Comparison of ENCODE assay signal across 18 cellular contexts in the genomic region with DNA sequence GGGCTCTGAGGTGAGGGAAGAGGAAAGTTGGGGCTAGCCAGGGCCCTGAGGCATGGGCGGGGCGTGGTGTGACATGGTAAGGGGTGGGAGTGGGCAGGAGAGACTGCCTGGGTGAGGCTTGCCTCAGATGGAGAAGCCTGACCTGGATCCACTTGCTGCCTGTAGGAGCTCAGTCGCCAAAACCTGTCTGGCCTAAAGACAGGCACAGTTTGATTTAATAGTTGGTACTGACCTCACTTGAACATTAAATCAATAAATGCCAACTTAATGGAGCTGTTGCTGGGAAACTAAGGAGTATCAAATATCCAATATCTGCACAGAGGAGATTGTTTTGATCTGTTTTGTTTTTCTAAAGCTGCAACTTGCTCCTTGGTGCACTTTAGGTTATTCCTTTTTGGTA.
"Had no signal": no experiment of that assay in that cellular context is flagged by ENCODE, and none has a peak within 500 bp of the region (broad histone marks: within the 10 kb centered on the region; RNA-seq: fewer than 3 reads in every experiment).

No MANE protein-coding gene starts in this region.

- H3K9me3 Mint-ChIP-seq: memory B cell, nephron progenitor cell had no signal

- H3K27me3 Mint-ChIP-seq: memory B cell; naive thymus-derived CD4-positive, alpha-beta T cell had no signal

- H3K27ac ChIP-seq: heart left ventricle, left ventricle myocardium inferior, lower lobe of right lung, suprapubic skin, thyroid gland, upper lobe of left lung, uterus had no signal

- DNase-seq: effector memory CD4-positive, alpha-beta T cell; heart left ventricle; hypothalamus; islet precursor cell; left ventricle myocardium inferior; lower lobe of right lung; naive thymus-derived CD4-positive, alpha-beta T cell; nephron progenitor cell; right cardiac atrium; small intestine; stimulated activated CD4-positive, alpha-beta T cell treated with anti-CD3 and anti-CD28 coated beads, Interleukin-12 subunit alpha, Interleukin-12 subunit beta, amount 100 ng/mL, for 4 hours; stimulated activated naive CD4-positive, alpha-beta T cell treated with Interleukin-2 at 50 U/mL for 16 hours; thyroid gland; uterus had no signal

- H3K27ac Mint-ChIP-seq: memory B cell; naive thymus-derived CD4-positive, alpha-beta T cell; nephron progenitor cell had no signal

- H3K4me3 ChIP-seq: heart left ventricle, left ventricle myocardium inferior, lower lobe of right lung, suprapubic skin, thyroid gland, upper lobe of left lung, uterus had no signal

- H3K4me1 ChIP-seq: heart left ventricle, left ventricle myocardium inferior, lower lobe of right lung, suprapubic skin, upper lobe of left lung, uterus had no signal

- H3K4me3 Mint-ChIP-seq: memory B cell; naive thymus-derived CD4-positive, alpha-beta T cell; nephron progenitor cell had no signal

- H3K27me3 ChIP-seq: heart left ventricle, suprapubic skin, thyroid gland, upper lobe of left lung, uterus had no signal

- H3K36me3 ChIP-seq: heart left ventricle, left ventricle myocardium inferior, lower lobe of right lung, suprapubic skin, thyroid gland, uterus had no signal

- H3K9me3 ChIP-seq: heart left ventricle, left ventricle myocardium inferior, lower lobe of right lung, suprapubic skin, thyroid gland, upper lobe of left lung, uterus had no signal

- ATAC-seq: esophagus mucosa; heart left ventricle; lower lobe of right lung; naive thymus-derived CD4-positive, alpha-beta T cell; right cardiac atrium had no signal

- H3K4me1 Mint-ChIP-seq: memory B cell had no signal
